In the genomic region with DNA sequence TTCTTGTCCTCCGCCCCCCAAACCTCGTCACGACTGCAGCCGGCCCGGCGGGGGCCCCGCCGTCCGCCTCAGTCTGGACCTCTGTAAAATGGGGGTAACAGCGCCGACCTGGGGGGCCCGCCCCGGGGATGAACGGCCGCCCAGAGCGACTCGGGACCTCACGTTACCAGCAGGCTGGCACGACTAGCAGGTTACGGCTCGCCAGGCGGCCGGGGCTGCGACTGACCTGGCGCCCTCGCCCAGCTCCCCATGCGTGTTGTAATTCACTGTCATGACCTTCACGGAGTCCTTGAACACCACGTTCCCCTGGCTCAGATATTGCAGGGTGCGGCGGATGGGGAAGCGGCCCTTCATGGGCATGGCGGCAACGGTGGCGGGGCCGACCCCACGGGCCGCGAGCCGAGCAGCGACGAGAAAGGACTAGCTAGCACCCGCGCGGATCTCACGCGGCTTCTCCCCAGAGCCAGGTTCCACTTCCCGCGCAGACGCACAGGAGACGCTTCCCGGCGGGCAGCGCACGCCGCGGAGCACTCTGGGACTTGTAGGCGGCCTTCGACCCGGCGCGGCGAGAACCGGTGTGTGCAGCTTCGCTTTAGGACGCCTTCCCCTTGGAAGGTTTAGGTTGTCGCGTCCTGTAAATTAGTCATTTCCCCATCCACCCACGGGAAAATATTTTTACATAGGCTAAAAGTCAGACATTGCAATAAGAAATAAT, we compare ENCODE assay signal across 8 cellular contexts. TPM values are rescaled to one million over a fixed set of nuclear protein-coding genes. Genes with fewer than 3 reads are reported as not detected.
DNase-seq lines count a peak whose midpoint lies in the region; ATAC-seq and TF ChIP-seq lines count a peak whose summit lies in the region.

A gene (minus strand): TSS at position 481 of the 715 bp plus-strand sequence. CDS start 121 bp downstream, at position 360.

- ATAC-seq in GM19438 (IDR thresholded peaks at IDR 0.05; ENCODE audit: low read depth, unreplicated experiment) (peak; percentile 96), HG03571 (IDR thresholded peaks at IDR 0.05; ENCODE audit: unreplicated experiment) (peak; percentile 96), right lobe of liver (peak; percentile 97 to 98 (median 97))

- H3K36me3 ChIP-seq in right lobe of liver: no peaks in the 10 kb centered on the region

- no peaks in the 10 kb centered on the region for H3K27me3 ChIP-seq in dorsolateral prefrontal cortex
- no peaks in the 10 kb centered on the region for H3K27me3 ChIP-seq in right lobe of liver

- intact Hi-C loops in dorsolateral prefrontal cortex (cut with DNase I): loop anchor here (1.0 to 5.0 kb wide), 4 partner anchors 34 to 143 kb away; a partner anchor contains a TSS
- intact Hi-C loops in right lobe of liver (cut with DNase I): no loop called here

- DNase-seq in CD1c-positive myeloid dendritic cell (ENCODE audit: extremely low spot score) (peak; percentile 97), NCI-H774 (lab: John Stamatoyannopoulos, UW) (peak; percentile 83), dorsolateral prefrontal cortex (peak; percentile 77 to 92 (median 86)), right lobe of liver (peak; percentile 92 to 95 (median 92))
- peak; percentile 88 to 89 for DNase-seq in activated CD4-positive, alpha-beta T cell treated with anti-CD3 and anti-CD28 coated beads, Interleukin-2, amount 50 U/mL, for 48 hours
- peak; percentile 92 for DNase-seq in stimulated activated CD4-positive, alpha-beta T cell treated with anti-CD3 and anti-CD28 coated beads, Interleukin-4, amount 100 ng/mL, for 24 hours

- H3K27ac ChIP-seq in dorsolateral prefrontal cortex (peak within 1 kb of the TSS in 56 of 59 donors; percentile 12 to 95 (median 80)), right lobe of liver (peak within 1 kb of the TSS; percentile 79 to 90 (median 84))

- WGBS in right lobe of liver (ENCODE audit: insufficient coverage, low coverage, low lambda C conversion rate, missing lambda C conversion rate): under 1% methylated on average over 23 of the region's 69 CpGs

- peak within 1 kb of the TSS; percentile 69 to 100 (median 93) for H3K4me3 ChIP-seq in dorsolateral prefrontal cortex
- H3K4me3 ChIP-seq in right lobe of liver: peak within 1 kb of the TSS; percentile 65 to 82 (median 70)

- TF ChIP-seq POLR2A in right lobe of liver (IDR thresholded peaks at IDR 0.05): peak; percentile 94

- H3K4me1 ChIP-seq in right lobe of liver: peaks cover 0 to 15% (median 5%) of the 10 kb centered on the region in 4 donors

- TF ChIP-seq CTCF in dorsolateral prefrontal cortex (IDR thresholded peaks at IDR 0.05 in 54 of 56, conservative IDR thresholded peaks at IDR 0.05 in 2 of 56; ENCODE audit: low read depth in 1 of 56, partially characterized antibody in 56 of 56) (peak in 37 of 56 donors; percentile 10 to 51 (median 29)), right lobe of liver (IDR thresholded peaks at IDR 0.05) (peak in 1 of 4 donors; percentile 5)

- no peaks in the 10 kb centered on the region for H3K9me3 ChIP-seq in right lobe of liver

RNA-seq across cellular contexts. Expression of the gene that starts here (rescaled TPM):
- total RNA-seq in dorsolateral prefrontal cortex (100 to 1,000 TPM in 5 of 120 experiments, 10 to 100 TPM in 115; 54.3 to 115 (median 83.0) TPM), right lobe of liver (10 to 100 TPM; 36.8 to 53.6 (median 48.0) TPM)

Comparison
In these comparisons a context has a peak if more than half of its experiments do, and no peak if none do; other contexts are left out.
1. Peak in every context shown above with its lines: DNase-seq, ATAC-seq, H3K4me3 ChIP-seq and H3K27ac ChIP-seq.
2. intact Hi-C loops: an anchor here in dorsolateral prefrontal cortex (1.0 to 5.0 kb wide); none called in right lobe of liver.